Comparison of ENCODE assay signal across 1 cellular context in the genomic region with DNA sequence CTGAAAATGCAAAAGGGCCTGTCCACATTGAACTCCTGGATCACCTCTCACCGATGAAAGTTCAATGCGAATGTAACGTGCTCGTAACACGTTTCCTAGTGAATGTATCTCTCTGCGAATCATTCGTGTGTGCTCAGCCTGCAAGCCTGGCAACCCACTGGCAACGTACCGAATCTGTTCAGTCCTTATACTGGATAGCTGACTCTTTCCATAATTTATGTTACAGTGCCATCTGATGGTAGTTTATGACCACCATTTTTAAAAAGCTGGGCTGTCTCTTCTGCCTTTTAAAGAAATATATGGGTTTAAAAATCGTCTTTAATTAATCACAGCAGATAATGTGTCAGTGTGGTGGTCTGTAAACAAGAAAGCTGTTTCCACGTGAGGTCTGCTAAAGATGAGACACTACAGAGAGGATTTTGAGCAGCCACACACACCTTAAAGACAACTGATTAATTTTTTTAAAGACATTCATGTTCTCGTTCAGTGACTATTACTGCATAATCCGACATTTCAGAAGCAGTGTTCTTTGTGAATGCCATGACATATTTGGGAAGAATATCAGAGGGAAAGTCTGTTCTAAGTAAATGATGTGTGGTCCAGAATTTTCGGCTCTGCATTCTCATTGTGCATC.
A peak's percentile ranks its signal among the peaks of the same experiment; 100 is the strongest.
TF ChIP-seq lines count a peak whose summit lies in the region.

No MANE protein-coding gene starts in this region.

TF ChIP-seq in HepG2, 621 proteins besides CTCF, POLR2A, EP300 and RAD21 (continued from another document):
- TF ChIP-seq, protein P1, sequence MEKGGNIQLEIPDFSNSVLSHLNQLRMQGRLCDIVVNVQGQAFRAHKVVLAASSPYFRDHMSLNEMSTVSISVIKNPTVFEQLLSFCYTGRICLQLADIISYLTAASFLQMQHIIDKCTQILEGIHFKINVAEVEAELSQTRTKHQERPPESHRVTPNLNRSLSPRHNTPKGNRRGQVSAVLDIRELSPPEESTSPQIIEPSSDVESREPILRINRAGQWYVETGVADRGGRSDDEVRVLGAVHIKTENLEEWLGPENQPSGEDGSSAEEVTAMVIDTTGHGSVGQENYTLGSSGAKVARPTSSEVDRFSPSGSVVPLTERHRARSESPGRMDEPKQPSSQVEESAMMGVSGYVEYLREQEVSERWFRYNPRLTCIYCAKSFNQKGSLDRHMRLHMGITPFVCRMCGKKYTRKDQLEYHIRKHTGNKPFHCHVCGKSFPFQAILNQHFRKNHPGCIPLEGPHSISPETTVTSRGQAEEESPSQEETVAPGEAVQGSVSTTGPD (CRISPR knock-in tag; IDR thresholded peaks at IDR 0.05), result no peak
- TF ChIP-seq ZNF143 (CRISPR knock-in tag; IDR thresholded peaks at IDR 0.05) (no peak), ZNF235 (CRISPR knock-in tag; IDR thresholded peaks at IDR 0.05; ENCODE audit: borderline replicate concordance) (no peak), AKNA (CRISPR knock-in tag; IDR thresholded peaks at IDR 0.05; ENCODE audit: borderline replicate concordance) (no peak), GATAD2A (CRISPR knock-in tag; IDR thresholded peaks at IDR 0.05) (0 out of 2 replicates have a peak, but pooled peaks have one; percentile 18), ZBTB39 (CRISPR knock-in tag; IDR thresholded peaks at IDR 0.05) (no peak), RBM39 (IDR thresholded peaks at IDR 0.05; ENCODE audit: low read depth, low read length, poor library complexity, severe bottlenecking) (no peak), SMC3 (IDR thresholded peaks at IDR 0.05; ENCODE audit: low read length) (peak; percentile 74), EED (CRISPR knock-in tag; IDR thresholded peaks at IDR 0.05) (no peak), NFE2 (CRISPR knock-in tag; IDR thresholded peaks at IDR 0.05) (no peak), FOXA1 (IDR thresholded peaks at IDR 0.05) (no peak), FOXA1 (CRISPR knock-in tag; IDR thresholded peaks at IDR 0.05) (no peak), STAG1 (CRISPR knock-in tag; IDR thresholded peaks at IDR 0.05) (peak; percentile 96), ZSCAN9 (CRISPR knock-in tag; IDR thresholded peaks at IDR 0.05; ENCODE audit: borderline replicate concordance) (0 out of 2 replicates have a peak, but pooled peaks have one; percentile 60)
- TF ChIP-seq, protein P2, sequence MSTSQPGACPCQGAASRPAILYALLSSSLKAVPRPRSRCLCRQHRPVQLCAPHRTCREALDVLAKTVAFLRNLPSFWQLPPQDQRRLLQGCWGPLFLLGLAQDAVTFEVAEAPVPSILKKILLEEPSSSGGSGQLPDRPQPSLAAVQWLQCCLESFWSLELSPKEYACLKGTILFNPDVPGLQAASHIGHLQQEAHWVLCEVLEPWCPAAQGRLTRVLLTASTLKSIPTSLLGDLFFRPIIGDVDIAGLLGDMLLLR (CRISPR knock-in tag; IDR thresholded peaks at IDR 0.05), result no peak
- TF ChIP-seq, protein P3, sequence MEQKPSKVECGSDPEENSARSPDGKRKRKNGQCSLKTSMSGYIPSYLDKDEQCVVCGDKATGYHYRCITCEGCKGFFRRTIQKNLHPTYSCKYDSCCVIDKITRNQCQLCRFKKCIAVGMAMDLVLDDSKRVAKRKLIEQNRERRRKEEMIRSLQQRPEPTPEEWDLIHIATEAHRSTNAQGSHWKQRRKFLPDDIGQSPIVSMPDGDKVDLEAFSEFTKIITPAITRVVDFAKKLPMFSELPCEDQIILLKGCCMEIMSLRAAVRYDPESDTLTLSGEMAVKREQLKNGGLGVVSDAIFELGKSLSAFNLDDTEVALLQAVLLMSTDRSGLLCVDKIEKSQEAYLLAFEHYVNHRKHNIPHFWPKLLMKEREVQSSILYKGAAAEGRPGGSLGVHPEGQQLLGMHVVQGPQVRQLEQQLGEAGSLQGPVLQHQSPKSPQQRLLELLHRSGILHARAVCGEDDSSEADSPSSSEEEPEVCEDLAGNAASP (CRISPR knock-in tag; IDR thresholded peaks at IDR 0.05; ENCODE audit: borderline replicate concordance), result 0 out of 2 replicates have a peak, but pooled peaks have one; percentile 18
- TF ChIP-seq, protein P4, sequence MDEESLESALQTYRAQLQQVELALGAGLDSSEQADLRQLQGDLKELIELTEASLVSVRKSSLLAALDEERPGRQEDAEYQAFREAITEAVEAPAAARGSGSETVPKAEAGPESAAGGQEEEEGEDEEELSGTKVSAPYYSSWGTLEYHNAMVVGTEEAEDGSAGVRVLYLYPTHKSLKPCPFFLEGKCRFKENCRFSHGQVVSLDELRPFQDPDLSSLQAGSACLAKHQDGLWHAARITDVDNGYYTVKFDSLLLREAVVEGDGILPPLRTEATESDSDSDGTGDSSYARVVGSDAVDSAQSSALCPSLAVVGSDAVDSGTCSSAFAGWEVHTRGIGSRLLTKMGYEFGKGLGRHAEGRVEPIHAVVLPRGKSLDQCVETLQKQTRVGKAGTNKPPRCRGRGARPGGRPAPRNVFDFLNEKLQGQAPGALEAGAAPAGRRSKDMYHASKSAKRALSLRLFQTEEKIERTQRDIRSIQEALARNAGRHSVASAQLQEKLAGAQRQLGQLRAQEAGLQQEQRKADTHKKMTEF (CRISPR knock-in tag; IDR thresholded peaks at IDR 0.05), result no peak
